ENCODE assay signal across 14 cellular contexts in genomic region chr6:164097056-164097455, GRCh38.
DNase-seq lines count a peak whose midpoint lies in the region; ATAC-seq and TF ChIP-seq lines count a peak whose summit lies in the region.
"Had no signal": no experiment of that assay in that cellular context is flagged by ENCODE, and none has a peak within 500 bp of the region (broad histone marks: within the 10 kb centered on the region; RNA-seq: fewer than 3 reads in every experiment).

No MANE protein-coding gene starts in this region.

- H3K27me3 ChIP-seq in right cardiac atrium (ENCODE audit: control insufficient read depth, insufficient read depth) (no peaks in the 10 kb centered on the region), lung (ENCODE audit: control insufficient read depth, insufficient read depth) (no peaks in the 10 kb centered on the region), smooth muscle cell (ENCODE audit: low read depth) (no peaks in the 10 kb centered on the region)

- H2AFZ ChIP-seq in smooth muscle cell (ENCODE audit: low read depth): peak overlapping the region; percentile 10

- no peaks in the 10 kb centered on the region for H3K79me2 ChIP-seq in smooth muscle cell (ENCODE audit: low read depth)

- H3K36me3 ChIP-seq in lung (ENCODE audit: control insufficient read depth in 2 of 2, insufficient read depth in 2 of 2, low read length in 2 of 2) (no peaks in the 10 kb centered on the region), smooth muscle cell (ENCODE audit: low read depth) (no peaks in the 10 kb centered on the region)

- H3K9me3 ChIP-seq in right cardiac atrium (ENCODE audit: control insufficient read depth, low read length): no peaks in the 10 kb centered on the region
- no peaks in the 10 kb centered on the region for H3K9me3 ChIP-seq in lung (ENCODE audit: control insufficient read depth in 2 of 2, insufficient read depth in 1 of 2, low read length in 1 of 2)
- no peaks in the 10 kb centered on the region for H3K9me3 ChIP-seq in smooth muscle cell (replicated peaks; ENCODE audit: low read depth)
- H3K9me3 ChIP-seq: A549 had no signal

- TF ChIP-seq CTCF in lung (IDR thresholded peaks at IDR 0.05; ENCODE audit: control extremely low read depth, extremely low read depth) (no peak), smooth muscle cell (IDR thresholded peaks at IDR 0.05; ENCODE audit: borderline replicate concordance, insufficient read depth, poor library complexity, severe bottlenecking) (no peak)

- intact Hi-C loops in right cardiac atrium (cut with DNase I): loop anchor here in 1 of 4 donors (5.0 kb wide), 1 partner anchor 130 kb away; no protein-coding TSS in a partner anchor
- intact Hi-C loops in left ventricle myocardium superior (cut with micrococcal nuclease): no loop called here

- no peak overlapping the region for H3K9ac ChIP-seq in smooth muscle cell (ENCODE audit: low read depth)
- H3K9ac ChIP-seq: KMS-11 had no signal

- peak overlapping the region; percentile 82 for H3K27ac ChIP-seq in right cardiac atrium (ENCODE audit: low read length)
- H3K27ac ChIP-seq in lung (ENCODE audit: low read depth in 1 of 2, low read length in 1 of 2): peak overlapping the region; percentile 51 to 96
- no peak overlapping the region for H3K27ac ChIP-seq in smooth muscle cell (ENCODE audit: low read depth)
- H3K27ac ChIP-seq: KMS-11 had no signal

- H4K20me1 ChIP-seq in smooth muscle cell (ENCODE audit: low read depth): no peaks in the 10 kb centered on the region

- no peak for ATAC-seq in right cardiac atrium
- ATAC-seq in left ventricle myocardium superior: no peak
- no peak for ATAC-seq in lung (ENCODE audit: insufficient read depth, low FRiP score)
- ATAC-seq: Panc1 had no signal

- H3K4me3 ChIP-seq in right cardiac atrium (ENCODE audit: low read length) (no peak overlapping the region), lung (no peak overlapping the region), smooth muscle cell (no peak overlapping the region)
- H3K4me3 ChIP-seq: A549 had no signal

- 79% methylated on average over 4 of the region's 4 CpGs for WGBS in right cardiac atrium
- 66 to 87% methylated on average over 4 of the region's 4 CpGs for WGBS in lung, 2 donors
- WGBS in smooth muscle cell (ENCODE audit: low lambda C conversion rate): 78% methylated on average over 4 of the region's 4 CpGs

- no peaks in the 10 kb centered on the region for H3F3A ChIP-seq in smooth muscle cell (ENCODE audit: low read depth)

- H3K4me2 ChIP-seq in smooth muscle cell: no peak overlapping the region
- H3K4me2 ChIP-seq: A549, KMS-11 had no signal

- H3K4me1 ChIP-seq in right cardiac atrium (ENCODE audit: control insufficient read depth, insufficient read depth, low read length): peaks cover 6% of the 10 kb centered on the region
- peaks cover 0 to 15% of the 10 kb centered on the region in 2 donors for H3K4me1 ChIP-seq in lung (ENCODE audit: control insufficient read depth in 2 of 2, insufficient read depth in 2 of 2, low read length in 2 of 2)
- H3K4me1 ChIP-seq in smooth muscle cell (ENCODE audit: low read depth): peaks cover 15% of the 10 kb centered on the region
- H3K4me1 ChIP-seq: A549 had no signal

- DNase-seq in right cardiac atrium (no peak), left ventricle myocardium superior (no peak), lung (ENCODE audit: low spot score) (no peak), smooth muscle cell (lab: John Stamatoyannopoulos, UW; ENCODE audit: unreplicated experiment) (no peak), NCI-H146 treated with DMSO at 0.1 percent for 48 hours (lab: John Stamatoyannopoulos, UW; ENCODE audit: unreplicated experiment) (no peak), medulla oblongata (ENCODE audit: extremely low spot score) (no peak), NCI-H1048 (lab: John Stamatoyannopoulos, UW) (no peak)
- DNase-seq: C1 segment of cervical spinal cord, DND-41, NCI-H1436 treated with DMSO at 0.1 percent for 48 hours, NCI-H2081 had no signal
